ENCODE assay signal across 27 cellular contexts in the genomic region with DNA sequence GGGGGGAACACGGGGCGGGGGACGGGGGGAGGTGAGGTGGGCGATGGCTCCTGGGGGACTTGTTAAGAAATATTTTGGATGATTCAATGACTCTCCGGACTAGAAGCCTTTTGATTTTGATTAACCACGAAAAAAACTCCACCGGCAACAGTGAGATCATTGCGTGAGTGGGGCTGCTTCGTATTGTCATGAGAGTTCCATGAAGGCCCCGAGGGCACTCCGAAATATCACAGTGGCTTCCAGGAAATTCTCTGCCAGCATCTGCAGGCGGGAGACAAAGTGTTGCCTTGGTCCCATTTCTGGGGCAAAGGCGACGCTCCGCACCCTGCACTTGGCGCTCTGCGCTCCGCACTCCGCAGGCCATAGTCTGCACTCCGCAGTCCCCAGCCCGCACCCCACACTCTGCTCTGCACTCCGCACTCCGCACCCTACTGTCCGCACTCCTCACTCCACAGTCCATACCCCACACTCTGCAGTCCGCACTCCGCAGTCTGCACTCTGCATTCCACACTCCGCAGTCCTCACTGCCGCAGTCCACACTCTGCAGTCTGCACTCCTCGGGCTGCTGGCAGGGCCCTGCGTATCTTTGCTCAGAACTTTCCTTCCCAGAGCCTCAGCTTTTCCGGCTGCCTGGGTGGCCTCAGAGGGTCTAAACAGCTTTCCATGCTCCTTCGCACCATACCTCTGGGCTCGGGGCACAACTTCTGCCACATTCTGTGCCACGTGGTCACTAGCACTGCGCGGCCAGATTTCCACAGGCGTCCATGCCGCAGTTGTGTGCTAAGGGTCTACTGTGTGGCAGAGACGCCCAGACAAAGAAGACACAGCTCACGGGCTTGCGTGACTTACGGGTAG.
A peak's percentile ranks its signal among the peaks of the same experiment; 100 is the strongest.
DNase-seq lines count a peak whose midpoint lies in the region; ATAC-seq and TF ChIP-seq lines count a peak whose summit lies in the region.
"Had no signal": no experiment of that assay in that cellular context is flagged by ENCODE, and none has a peak within 500 bp of the region (broad histone marks: within the 10 kb centered on the region; RNA-seq: fewer than 3 reads in every experiment).

No MANE protein-coding gene starts in this region.

- H3K4me3 Mint-ChIP-seq in type B pancreatic cell: peak overlapping the region; percentile 58
- H3K4me3 Mint-ChIP-seq: activated CD4-positive, alpha-beta T cell treated with anti-CD3 and anti-CD28 coated beads, Interleukin-2, amount 10 ng/mL, durations not matched to agents 7 days and 5 days; activated CD8-positive, alpha-beta memory T cell treated with anti-CD3 and anti-CD28 coated beads, Interleukin-2, amount 10 ng/mL, durations not matched to agents 7 days and 5 days; activated naive CD8-positive, alpha-beta T cell; CD8-positive, alpha-beta memory T cell; natural killer cell had no signal

- no peaks in the 10 kb centered on the region for H3K9me3 Mint-ChIP-seq in type B pancreatic cell
- H3K9me3 Mint-ChIP-seq: activated CD4-positive, alpha-beta T cell treated with anti-CD3 and anti-CD28 coated beads, Interleukin-2, amount 10 ng/mL, durations not matched to agents 7 days and 5 days; CD8-positive, alpha-beta memory T cell; natural killer cell had no signal

- peaks cover 7% of the 10 kb centered on the region for H3K27me3 Mint-ChIP-seq in type B pancreatic cell

- no peak for TF ChIP-seq CTCF in type B pancreatic cell (conservative IDR thresholded peaks at IDR 0.05)

- DNase-seq in activated CD8-positive, alpha-beta memory T cell treated with anti-CD3 and anti-CD28 coated beads, Interleukin-2, amount 50 U/mL, for 48 hours: peak; percentile 7
- DNase-seq in activated CD8-positive, alpha-beta memory T cell treated with anti-CD3 and anti-CD28 coated beads for 24 hours: no peak
- DNase-seq in astrocyte of the hippocampus (ENCODE audit: low read depth, low spot score): peak; percentile 12
- DNase-seq in mesenteric fat pad (ENCODE audit: low spot score): peak; percentile 76
- no peak for DNase-seq in type B pancreatic cell (ENCODE audit: extremely low spot score, unreplicated experiment)
- no peak for DNase-seq in retina
- DNase-seq: 8988T; activated CD4-positive, alpha-beta T cell treated with anti-CD3 and anti-CD28 coated beads, Interleukin-2, amount 10 ng/mL, durations not matched to agents 7 days and 5 days; activated CD8-positive, alpha-beta memory T cell treated with anti-CD3 and anti-CD28 coated beads, Interleukin-2, amount 10 ng/mL, durations not matched to agents 7 days and 5 days; CD8-positive, alpha-beta memory T cell; central memory CD4-positive, alpha-beta T cell; erythroblast; foreskin keratinocyte; GDM1; GOT3; left ventricle myocardium inferior; midbrain; natural killer cell; NCI-H1105; NCI-H69; SK-N-SH; stimulated activated CD8-positive, alpha-beta memory T cell treated with anti-CD3 and anti-CD28 coated beads, Interleukin-4, amount 100 ng/mL, for 48 hours; T-helper 2 cell had no signal

- H3K36me3 Mint-ChIP-seq in type B pancreatic cell: no peaks in the 10 kb centered on the region
- H3K36me3 Mint-ChIP-seq: activated CD8-positive, alpha-beta memory T cell treated with anti-CD3 and anti-CD28 coated beads, Interleukin-2, amount 10 ng/mL, durations not matched to agents 7 days and 5 days; activated naive CD8-positive, alpha-beta T cell; CD8-positive, alpha-beta memory T cell; natural killer cell had no signal

- no peak overlapping the region for H3K27ac Mint-ChIP-seq in type B pancreatic cell
- H3K27ac Mint-ChIP-seq: activated CD4-positive, alpha-beta T cell treated with anti-CD3 and anti-CD28 coated beads, Interleukin-2, amount 10 ng/mL, durations not matched to agents 7 days and 5 days; activated CD8-positive, alpha-beta memory T cell treated with anti-CD3 and anti-CD28 coated beads, Interleukin-2, amount 10 ng/mL, durations not matched to agents 7 days and 5 days; activated naive CD8-positive, alpha-beta T cell; natural killer cell had no signal

- no peak for ATAC-seq in HG03565 (IDR thresholded peaks at IDR 0.05; ENCODE audit: unreplicated experiment)
- ATAC-seq in HG03175 (IDR thresholded peaks at IDR 0.05; ENCODE audit: unreplicated experiment): no peak
- ATAC-seq: activated CD8-positive, alpha-beta memory T cell treated with anti-CD3 and anti-CD28 coated beads, Interleukin-2, amount 10 ng/mL, durations not matched to agents 7 days and 5 days; foreskin keratinocyte; HepG2 had no signal

- peaks cover 11% of the 10 kb centered on the region for H3K4me1 Mint-ChIP-seq in type B pancreatic cell (ENCODE audit: unreplicated experiment)

Comparison
In these comparisons a context has a peak if more than half of its experiments do, and no peak if none do; other contexts are left out.
1. DNase-seq: peak in activated CD8-positive, alpha-beta memory T cell treated with anti-CD3 and anti-CD28 coated beads, Interleukin-2, amount 50 U/mL, for 48 hours (single experiment), astrocyte of the hippocampus (single experiment) and mesenteric fat pad (single experiment); none in activated CD8-positive, alpha-beta memory T cell treated with anti-CD3 and anti-CD28 coated beads for 24 hours (single experiment), type B pancreatic cell (single experiment) and retina (single experiment).